ENCODE assay signal across 1 cellular context in the genomic region with DNA sequence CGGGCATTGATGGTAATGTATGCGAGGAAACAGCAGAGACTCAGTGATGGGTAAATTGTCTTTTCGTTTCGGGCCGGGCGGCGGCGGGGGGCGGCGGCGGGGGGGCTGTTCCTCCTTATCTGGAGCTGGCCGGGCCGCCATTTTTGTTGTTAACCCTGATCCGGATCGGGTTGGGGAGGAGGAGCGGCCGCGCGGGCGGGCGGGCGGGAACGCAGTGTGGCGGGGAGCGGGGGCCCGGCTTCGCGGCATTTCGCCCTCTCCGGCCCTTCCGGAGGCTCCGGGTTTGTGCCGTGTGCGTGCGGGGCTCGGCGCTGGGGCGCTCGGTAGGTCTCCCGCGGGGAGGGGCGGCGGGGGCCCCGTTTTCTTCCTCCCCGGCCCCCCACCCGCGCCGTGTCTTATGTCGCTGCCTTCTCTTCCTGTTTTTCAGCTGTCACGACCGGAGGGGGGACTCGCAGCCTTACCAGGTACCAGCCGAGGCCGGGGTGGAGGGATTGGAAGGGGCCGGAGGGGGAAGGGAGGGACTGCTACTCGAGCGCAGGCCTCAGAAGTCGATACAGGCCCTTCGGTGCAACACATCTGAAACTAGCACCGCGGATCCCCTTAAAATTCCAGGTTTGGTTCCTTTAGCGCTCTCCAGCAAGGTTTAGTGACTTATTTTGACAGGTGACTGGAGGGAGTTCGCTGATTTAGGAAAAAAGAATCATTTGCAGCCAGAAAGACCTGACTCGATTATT.
A peak's percentile ranks its signal among the peaks of the same experiment; 100 is the strongest.
TF ChIP-seq lines count a peak whose summit lies in the region.

No MANE protein-coding gene starts in this region.

TF ChIP-seq in HepG2, 621 proteins besides CTCF, POLR2A, EP300 and RAD21 (continues in another document):
- TF ChIP-seq, protein P1, sequence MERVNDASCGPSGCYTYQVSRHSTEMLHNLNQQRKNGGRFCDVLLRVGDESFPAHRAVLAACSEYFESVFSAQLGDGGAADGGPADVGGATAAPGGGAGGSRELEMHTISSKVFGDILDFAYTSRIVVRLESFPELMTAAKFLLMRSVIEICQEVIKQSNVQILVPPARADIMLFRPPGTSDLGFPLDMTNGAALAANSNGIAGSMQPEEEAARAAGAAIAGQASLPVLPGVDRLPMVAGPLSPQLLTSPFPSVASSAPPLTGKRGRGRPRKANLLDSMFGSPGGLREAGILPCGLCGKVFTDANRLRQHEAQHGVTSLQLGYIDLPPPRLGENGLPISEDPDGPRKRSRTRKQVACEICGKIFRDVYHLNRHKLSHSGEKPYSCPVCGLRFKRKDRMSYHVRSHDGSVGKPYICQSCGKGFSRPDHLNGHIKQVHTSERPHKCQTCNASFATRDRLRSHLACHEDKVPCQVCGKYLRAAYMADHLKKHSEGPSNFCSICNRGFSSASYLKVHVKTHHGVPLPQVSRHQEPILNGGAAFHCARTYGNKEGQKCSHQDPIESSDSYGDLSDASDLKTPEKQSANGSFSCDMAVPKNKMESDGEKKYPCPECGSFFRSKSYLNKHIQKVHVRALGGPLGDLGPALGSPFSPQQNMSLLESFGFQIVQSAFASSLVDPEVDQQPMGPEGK (CRISPR knock-in tag; IDR thresholded peaks at IDR 0.05), result peak; percentile 78
- TF ChIP-seq ZNF704 (CRISPR knock-in tag; IDR thresholded peaks at IDR 0.05; ENCODE audit: borderline replicate concordance) (0 out of 2 replicates have a peak, but pooled peaks have one; percentile 35), GATAD2A (CRISPR knock-in tag; IDR thresholded peaks at IDR 0.05) (peak; percentile 28; the same call in 1 of the 2 replicates), ZNF543 (CRISPR knock-in tag; IDR thresholded peaks at IDR 0.05) (peak; percentile 63; the same call in 1 of the 2 replicates), ZBTB38 (CRISPR knock-in tag; IDR thresholded peaks at IDR 0.05) (no peak), ZNF556 (CRISPR knock-in tag; IDR thresholded peaks at IDR 0.05; ENCODE audit: borderline replicate concordance) (peak; percentile 52; the same call in 1 of the 2 replicates), MLXIP (CRISPR knock-in tag; IDR thresholded peaks at IDR 0.05; ENCODE audit: borderline replicate concordance) (0 out of 2 replicates have a peak, but pooled peaks have one; percentile 35), IRX3 (CRISPR knock-in tag; IDR thresholded peaks at IDR 0.05; ENCODE audit: borderline replicate concordance, low read depth) (0 out of 2 replicates have a peak, but pooled peaks have one; percentile 53), FOXK1 (CRISPR knock-in tag; IDR thresholded peaks at IDR 0.05; ENCODE audit: borderline replicate concordance, low read depth) (no peak; the same call in 1 of the 2 replicates), ZMYM4 (CRISPR knock-in tag; IDR thresholded peaks at IDR 0.05) (no peak), GPBP1L1 (CRISPR knock-in tag; IDR thresholded peaks at IDR 0.05) (no peak), KAT7 (CRISPR knock-in tag; IDR thresholded peaks at IDR 0.05; ENCODE audit: borderline replicate concordance) (no peak; the same call in 1 of the 2 replicates), KLF6 (CRISPR knock-in tag; IDR thresholded peaks at IDR 0.05) (0 out of 2 replicates have a peak, but pooled peaks have one; percentile 48), EED (CRISPR knock-in tag; IDR thresholded peaks at IDR 0.05) (no peak), SAP130 (CRISPR knock-in tag; IDR thresholded peaks at IDR 0.05; ENCODE audit: low read depth) (peak; percentile 26; the same call in 1 of the 2 replicates), MXD3 (CRISPR knock-in tag; IDR thresholded peaks at IDR 0.05) (peak; percentile 63; the same call in 1 of the 2 replicates), ZNF503 (CRISPR knock-in tag; IDR thresholded peaks at IDR 0.05) (peak; percentile 26; the same call in 1 of the 2 replicates), ZFP1 (CRISPR knock-in tag; IDR thresholded peaks at IDR 0.05) (no peak), ZNF597 (CRISPR knock-in tag; IDR thresholded peaks at IDR 0.05) (no peak)
- TF ChIP-seq, protein P2, sequence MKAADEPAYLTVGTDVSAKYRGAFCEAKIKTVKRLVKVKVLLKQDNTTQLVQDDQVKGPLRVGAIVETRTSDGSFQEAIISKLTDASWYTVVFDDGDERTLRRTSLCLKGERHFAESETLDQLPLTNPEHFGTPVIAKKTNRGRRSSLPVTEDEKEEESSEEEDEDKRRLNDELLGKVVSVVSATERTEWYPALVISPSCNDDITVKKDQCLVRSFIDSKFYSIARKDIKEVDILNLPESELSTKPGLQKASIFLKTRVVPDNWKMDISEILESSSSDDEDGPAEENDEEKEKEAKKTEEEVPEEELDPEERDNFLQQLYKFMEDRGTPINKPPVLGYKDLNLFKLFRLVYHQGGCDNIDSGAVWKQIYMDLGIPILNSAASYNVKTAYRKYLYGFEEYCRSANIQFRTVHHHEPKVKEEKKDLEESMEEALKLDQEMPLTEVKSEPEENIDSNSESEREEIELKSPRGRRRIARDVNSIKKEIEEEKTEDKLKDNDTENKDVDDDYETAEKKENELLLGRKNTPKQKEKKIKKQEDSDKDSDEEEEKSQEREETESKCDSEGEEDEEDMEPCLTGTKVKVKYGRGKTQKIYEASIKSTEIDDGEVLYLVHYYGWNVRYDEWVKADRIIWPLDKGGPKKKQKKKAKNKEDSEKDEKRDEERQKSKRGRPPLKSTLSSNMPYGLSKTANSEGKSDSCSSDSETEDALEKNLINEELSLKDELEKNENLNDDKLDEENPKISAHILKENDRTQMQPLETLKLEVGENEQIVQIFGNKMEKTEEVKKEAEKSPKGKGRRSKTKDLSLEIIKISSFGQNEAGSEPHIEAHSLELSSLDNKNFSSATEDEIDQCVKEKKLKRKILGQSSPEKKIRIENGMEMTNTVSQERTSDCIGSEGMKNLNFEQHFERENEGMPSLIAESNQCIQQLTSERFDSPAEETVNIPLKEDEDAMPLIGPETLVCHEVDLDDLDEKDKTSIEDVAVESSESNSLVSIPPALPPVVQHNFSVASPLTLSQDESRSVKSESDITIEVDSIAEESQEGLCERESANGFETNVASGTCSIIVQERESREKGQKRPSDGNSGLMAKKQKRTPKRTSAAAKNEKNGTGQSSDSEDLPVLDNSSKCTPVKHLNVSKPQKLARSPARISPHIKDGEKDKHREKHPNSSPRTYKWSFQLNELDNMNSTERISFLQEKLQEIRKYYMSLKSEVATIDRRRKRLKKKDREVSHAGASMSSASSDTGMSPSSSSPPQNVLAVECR (CRISPR knock-in tag; IDR thresholded peaks at IDR 0.05; ENCODE audit: borderline replicate concordance), result peak; percentile 41; the same call in 1 of the 2 replicates
- TF ChIP-seq, protein P3, sequence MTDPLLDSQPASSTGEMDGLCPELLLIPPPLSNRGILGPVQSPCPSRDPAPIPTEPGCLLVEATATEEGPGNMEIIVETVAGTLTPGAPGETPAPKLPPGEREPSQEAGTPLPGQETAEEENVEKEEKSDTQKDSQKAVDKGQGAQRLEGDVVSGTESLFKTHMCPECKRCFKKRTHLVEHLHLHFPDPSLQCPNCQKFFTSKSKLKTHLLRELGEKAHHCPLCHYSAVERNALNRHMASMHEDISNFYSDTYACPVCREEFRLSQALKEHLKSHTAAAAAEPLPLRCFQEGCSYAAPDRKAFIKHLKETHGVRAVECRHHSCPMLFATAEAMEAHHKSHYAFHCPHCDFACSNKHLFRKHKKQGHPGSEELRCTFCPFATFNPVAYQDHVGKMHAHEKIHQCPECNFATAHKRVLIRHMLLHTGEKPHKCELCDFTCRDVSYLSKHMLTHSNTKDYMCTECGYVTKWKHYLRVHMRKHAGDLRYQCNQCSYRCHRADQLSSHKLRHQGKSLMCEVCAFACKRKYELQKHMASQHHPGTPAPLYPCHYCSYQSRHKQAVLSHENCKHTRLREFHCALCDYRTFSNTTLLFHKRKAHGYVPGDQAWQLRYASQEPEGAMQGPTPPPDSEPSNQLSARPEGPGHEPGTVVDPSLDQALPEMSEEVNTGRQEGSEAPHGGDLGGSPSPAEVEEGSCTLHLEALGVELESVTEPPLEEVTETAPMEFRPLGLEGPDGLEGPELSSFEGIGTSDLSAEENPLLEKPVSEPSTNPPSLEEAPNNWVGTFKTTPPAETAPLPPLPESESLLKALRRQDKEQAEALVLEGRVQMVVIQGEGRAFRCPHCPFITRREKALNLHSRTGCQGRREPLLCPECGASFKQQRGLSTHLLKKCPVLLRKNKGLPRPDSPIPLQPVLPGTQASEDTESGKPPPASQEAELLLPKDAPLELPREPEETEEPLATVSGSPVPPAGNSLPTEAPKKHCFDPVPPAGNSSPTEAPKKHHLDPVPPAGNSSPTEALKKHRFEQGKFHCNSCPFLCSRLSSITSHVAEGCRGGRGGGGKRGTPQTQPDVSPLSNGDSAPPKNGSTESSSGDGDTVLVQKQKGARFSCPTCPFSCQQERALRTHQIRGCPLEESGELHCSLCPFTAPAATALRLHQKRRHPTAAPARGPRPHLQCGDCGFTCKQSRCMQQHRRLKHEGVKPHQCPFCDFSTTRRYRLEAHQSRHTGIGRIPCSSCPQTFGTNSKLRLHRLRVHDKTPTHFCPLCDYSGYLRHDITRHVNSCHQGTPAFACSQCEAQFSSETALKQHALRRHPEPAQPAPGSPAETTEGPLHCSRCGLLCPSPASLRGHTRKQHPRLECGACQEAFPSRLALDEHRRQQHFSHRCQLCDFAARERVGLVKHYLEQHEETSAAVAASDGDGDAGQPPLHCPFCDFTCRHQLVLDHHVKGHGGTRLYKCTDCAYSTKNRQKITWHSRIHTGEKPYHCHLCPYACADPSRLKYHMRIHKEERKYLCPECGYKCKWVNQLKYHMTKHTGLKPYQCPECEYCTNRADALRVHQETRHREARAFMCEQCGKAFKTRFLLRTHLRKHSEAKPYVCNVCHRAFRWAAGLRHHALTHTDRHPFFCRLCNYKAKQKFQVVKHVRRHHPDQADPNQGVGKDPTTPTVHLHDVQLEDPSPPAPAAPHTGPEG (CRISPR knock-in tag; IDR thresholded peaks at IDR 0.05), result peak; percentile 57; the same call in 1 of the 2 replicates
